In the genomic region with DNA sequence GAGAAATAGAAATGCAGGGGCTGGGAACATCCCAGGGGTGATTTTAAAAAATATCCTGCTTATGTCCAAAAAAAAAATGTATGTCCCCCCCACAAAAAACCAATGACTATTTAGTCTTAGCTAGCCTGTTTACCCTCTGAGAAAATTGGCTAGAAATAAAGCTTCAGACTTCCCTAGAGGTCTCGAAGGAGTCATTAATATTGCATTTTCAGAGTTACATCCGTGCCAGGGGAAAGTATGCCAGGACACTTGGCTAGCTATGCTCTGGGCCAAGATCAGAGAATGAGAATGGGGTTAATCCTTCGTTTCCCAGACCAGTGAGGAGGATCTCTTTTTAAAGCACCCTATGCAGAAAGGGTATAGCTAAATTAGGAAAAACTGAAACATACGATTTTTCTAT, we compare ENCODE assay signal across 16 cellular contexts.
A peak's percentile ranks its signal among the peaks of the same experiment; 100 is the strongest.
DNase-seq lines count a peak whose midpoint lies in the region; ATAC-seq, FAIRE-seq and TF ChIP-seq lines count a peak whose summit lies in the region.
"Had no signal": no experiment of that assay in that cellular context is flagged by ENCODE, and none has a peak within 500 bp of the region (broad histone marks: within the 10 kb centered on the region; RNA-seq: fewer than 3 reads in every experiment).

No MANE protein-coding gene starts in this region.

- ATAC-seq in naive thymus-derived CD4-positive, alpha-beta T cell: no peak
- ATAC-seq: A549 had no signal

- CTCF ChIA-PET in naive thymus-derived CD4-positive, alpha-beta T cell (lab: Charles Lee): no interaction called here

- no peaks in the 10 kb centered on the region for H3K27me3 ChIP-seq in MG63
- no peaks in the 10 kb centered on the region for H3K27me3 ChIP-seq in OCI-LY3 (ENCODE audit: low read depth, low read length)
- H3K27me3 ChIP-seq in naive thymus-derived CD4-positive, alpha-beta T cell (ENCODE audit: control insufficient read depth in 2 of 2, insufficient read depth in 2 of 2, low read length in 2 of 2): no peaks in the 10 kb centered on the region
- no peaks in the 10 kb centered on the region for H3K27me3 ChIP-seq in transverse colon
- H3K27me3 ChIP-seq: BLaER1 had no signal

- no peak overlapping the region for H3K9ac ChIP-seq in OCI-LY3 (ENCODE audit: low read length)
- H3K9ac ChIP-seq: BLaER1 had no signal

- in situ Hi-C loops in transverse colon (cut with MboI; ENCODE audit: low pct_ligation_motif_present in 1 of 4, low pct_unique_long_range_greater_than_20kb in 1 of 4, low sequenced_read_pairs in 3 of 4): loop anchor here in 1 of 4 donors (25.0 kb wide), 1 partner anchor 102 kb away; no protein-coding TSS in a partner anchor

- DNase-seq in D721Med (ENCODE audit: insufficient read length, low spot score): no peak
- peak; percentile 23 for DNase-seq in MG63
- DNase-seq in retina: peak; percentile 29
- no peak for DNase-seq in activated gamma-delta T cell treated with Interleukin-2 at 50 U/mL for 16 hours
- DNase-seq in naive thymus-derived CD4-positive, alpha-beta T cell: no peak
- DNase-seq in transverse colon: no peak
- DNase-seq: AML-193; Caco-2; CD8-positive, alpha-beta memory T cell; DMS53; GF-D8; H7 had no signal

- no peaks in the 10 kb centered on the region for H3K79me2 ChIP-seq in OCI-LY3 (ENCODE audit: low read length)

- no peaks in the 10 kb centered on the region for H3K36me3 ChIP-seq in MG63
- H3K36me3 ChIP-seq in OCI-LY3 (replicated peaks; ENCODE audit: low read depth, low read length): no peaks in the 10 kb centered on the region
- no peaks in the 10 kb centered on the region for H3K36me3 ChIP-seq in naive thymus-derived CD4-positive, alpha-beta T cell (ENCODE audit: control insufficient read depth in 2 of 3, insufficient read depth in 3 of 3, low read length in 3 of 3)
- H3K36me3 ChIP-seq in transverse colon: no peaks in the 10 kb centered on the region
- H3K36me3 ChIP-seq: BLaER1 had no signal

- H3K4me3 ChIP-seq in MG63: no peak overlapping the region
- H3K4me3 ChIP-seq in OCI-LY3 (ENCODE audit: low read length): no peak overlapping the region
- H3K4me3 ChIP-seq in naive thymus-derived CD4-positive, alpha-beta T cell (ENCODE audit: low read length): no peak overlapping the region
- H3K4me3 ChIP-seq in transverse colon: no peak overlapping the region
- H3K4me3 ChIP-seq: A549, BLaER1 had no signal

- H3K36me3 Mint-ChIP-seq in naive thymus-derived CD4-positive, alpha-beta T cell: no peaks in the 10 kb centered on the region
- H3K36me3 Mint-ChIP-seq: CD8-positive, alpha-beta memory T cell had no signal

- 55 to 62% methylated on average over 4 of the region's 4 CpGs for WGBS in transverse colon (ENCODE audit: low coverage in 1 of 2), 2 donors

- H3K9me3 ChIP-seq in MG63 (no peaks in the 10 kb centered on the region), OCI-LY3 (ENCODE audit: insufficient read depth, low read length) (no peaks in the 10 kb centered on the region), transverse colon (no peaks in the 10 kb centered on the region)
- no peaks in the 10 kb centered on the region for H3K9me3 ChIP-seq in naive thymus-derived CD4-positive, alpha-beta T cell (ENCODE audit: control insufficient read depth in 2 of 3, low read length in 3 of 3)
- H3K9me3 ChIP-seq: A549, BLaER1, Caco-2 had no signal

- no peak for TF ChIP-seq POLR2A in transverse colon (IDR thresholded peaks at IDR 0.05)

- H3K4me1 ChIP-seq in OCI-LY3 (ENCODE audit: low read length) (no peaks in the 10 kb centered on the region), transverse colon (no peaks in the 10 kb centered on the region)
- H3K4me1 ChIP-seq in naive thymus-derived CD4-positive, alpha-beta T cell (ENCODE audit: control insufficient read depth in 2 of 2, insufficient read depth in 2 of 2, low read length in 2 of 2): no peaks in the 10 kb centered on the region
- H3K4me1 ChIP-seq: A549, Caco-2 had no signal

- peaks cover 0 to 2% (median 0%) of the 10 kb centered on the region in 7 donors for H3K4me1 Mint-ChIP-seq in naive thymus-derived CD4-positive, alpha-beta T cell
- H3K4me1 Mint-ChIP-seq: CD8-positive, alpha-beta memory T cell had no signal

- no peaks in the 10 kb centered on the region for H4K20me1 ChIP-seq in OCI-LY3 (ENCODE audit: insufficient read depth, low read length)
- H4K20me1 ChIP-seq: BLaER1 had no signal

- intact Hi-C loops in naive thymus-derived CD4-positive, alpha-beta T cell (cut with micrococcal nuclease): no loop called here
- intact Hi-C loops in transverse colon (cut with DNase I; ENCODE audit: low total_unique reads): no loop called here

- no peak overlapping the region for H3K4me2 ChIP-seq in OCI-LY3 (ENCODE audit: low read length)
- H3K4me2 ChIP-seq: A549, BLaER1 had no signal

- peak; percentile 72 for FAIRE-seq in D721Med (lab: Jason Lieb, UNC)
- FAIRE-seq: A549 had no signal

- no peaks in the 10 kb centered on the region for H3K27me3 Mint-ChIP-seq in naive thymus-derived CD4-positive, alpha-beta T cell
- H3K27me3 Mint-ChIP-seq: CD8-positive, alpha-beta memory T cell had no signal

- H3K27ac ChIP-seq in OCI-LY3 (ENCODE audit: low read length): no peak overlapping the region
- no peak overlapping the region for H3K27ac ChIP-seq in naive thymus-derived CD4-positive, alpha-beta T cell (ENCODE audit: low read depth, low read length)
- H3K27ac ChIP-seq in transverse colon: no peak overlapping the region
- H3K27ac ChIP-seq: A549, BLaER1, HL-60 had no signal

- no peak for TF ChIP-seq EP300 in transverse colon (IDR thresholded peaks at IDR 0.05; ENCODE audit: low read depth)

- no peak overlapping the region for H3K4me3 Mint-ChIP-seq in naive thymus-derived CD4-positive, alpha-beta T cell
- H3K4me3 Mint-ChIP-seq: CD8-positive, alpha-beta memory T cell had no signal

- H3K27ac Mint-ChIP-seq in naive thymus-derived CD4-positive, alpha-beta T cell: no peak overlapping the region
- H3K27ac Mint-ChIP-seq: CD8-positive, alpha-beta memory T cell had no signal

- POLR2A ChIA-PET in naive thymus-derived CD4-positive, alpha-beta T cell (lab: Charles Lee): no interaction called here

- H2AFZ ChIP-seq in OCI-LY3 (ENCODE audit: low read depth, low read length): peak overlapping the region; percentile 60

- TF ChIP-seq CTCF in D721Med (IDR thresholded peaks at IDR 0.05; ENCODE audit: insufficient read depth, missing control alignments) (no peak), OCI-LY3 (IDR thresholded peaks at IDR 0.05; ENCODE audit: low read depth, low read length) (no peak), transverse colon (IDR thresholded peaks at IDR 0.05) (no peak)

- peaks cover 0 to 6% (median 0%) of the 10 kb centered on the region in 11 donors for H3K9me3 Mint-ChIP-seq in naive thymus-derived CD4-positive, alpha-beta T cell
- H3K9me3 Mint-ChIP-seq: CD8-positive, alpha-beta memory T cell had no signal

Comparison
In these comparisons a context has a peak if more than half of its experiments do, and no peak if none do; other contexts are left out.
1. DNase-seq: peak in MG63 (single experiment) and retina (single experiment); none in D721Med (single experiment), activated gamma-delta T cell treated with Interleukin-2 at 50 U/mL for 16 hours (single experiment), naive thymus-derived CD4-positive, alpha-beta T cell (0 of 9) and transverse colon (single experiment).